Comparison of ENCODE assay signal across 8 cellular contexts in genomic region chr19:45016388-45017314, GRCh38. TPM values are rescaled to one million over a fixed set of nuclear protein-coding genes. Genes with fewer than 3 reads are reported as not detected.
DNase-seq lines count a peak whose midpoint lies in the region; ATAC-seq and TF ChIP-seq lines count a peak whose summit lies in the region.

No MANE protein-coding gene starts in this region.

- H3K4me1 Mint-ChIP-seq in activated T-helper 1 cell treated with anti-CD3 and anti-CD28 coated beads, Interleukin-12 subunit alpha, Interleukin-12 subunit beta, Interleukin-2, Interleukin-4 antibody, amounts not matched to agents 30 ng/mL and 10 ng/mL and 1 ng/mL, durations not matched to agents 14 hours and 24 hours and 36 hours (ENCODE audit: low read depth), result peaks cover 10% of the 10 kb centered on the region

- TF ChIP-seq POLR2A in ovary (IDR thresholded peaks at IDR 0.05), result no peak
- no peak for TF ChIP-seq POLR2A in upper lobe of left lung (IDR thresholded peaks at IDR 0.05)

- TF ChIP-seq EP300 in ovary (IDR thresholded peaks at IDR 0.05), result no peak
- TF ChIP-seq EP300 in upper lobe of left lung (IDR thresholded peaks at IDR 0.05), result no peak

- no peak overlapping the region for H3K4me3 ChIP-seq in ovary
- H3K4me3 ChIP-seq in upper lobe of left lung, result no peak overlapping the region

- H3K9me3 Mint-ChIP-seq in activated T-helper 1 cell treated with anti-CD3 and anti-CD28 coated beads, Interleukin-12 subunit alpha, Interleukin-12 subunit beta, Interleukin-2, Interleukin-4 antibody, amounts not matched to agents 30 ng/mL and 10 ng/mL and 1 ng/mL, durations not matched to agents 14 hours and 24 hours and 36 hours, result no peaks in the 10 kb centered on the region

- DNase-seq in Daoy (ENCODE audit: low read depth) (peak; percentile 67), HUDEP-2 (lab: John Stamatoyannopoulos, UW; ENCODE audit: unreplicated experiment in 76 of 76) (peak in 70 of 76 experiments; percentile 25 to 86 (median 66)), RPMI7951 (ENCODE audit: low read depth) (peak; percentile 76), fibroblast of the conjunctiva (ENCODE audit: low read depth) (peak; percentile 72), ovary (peak in 4 of 5 donors; percentile 47 to 62 (median 53)), upper lobe of left lung (peak in 1 of 2 donors; percentile 36)
- peak; percentile 42 for DNase-seq in activated T-helper 1 cell treated with anti-CD3 and anti-CD28 coated beads, Interleukin-12 subunit alpha, Interleukin-12 subunit beta, Interleukin-2, Interleukin-4 antibody, amounts not matched to agents 30 ng/mL and 10 ng/mL and 1 ng/mL, durations not matched to agents 14 hours and 24 hours and 36 hours (ENCODE audit: low spot score)

- no peaks in the 10 kb centered on the region for H3K9me3 ChIP-seq in ovary
- no peaks in the 10 kb centered on the region for H3K9me3 ChIP-seq in upper lobe of left lung

- peak overlapping the region; percentile 16 for H3K4me3 Mint-ChIP-seq in activated T-helper 1 cell treated with anti-CD3 and anti-CD28 coated beads, Interleukin-12 subunit alpha, Interleukin-12 subunit beta, Interleukin-2, Interleukin-4 antibody, amounts not matched to agents 30 ng/mL and 10 ng/mL and 1 ng/mL, durations not matched to agents 14 hours and 24 hours and 36 hours

- H3K4me1 ChIP-seq in ovary (ENCODE audit: insufficient read depth), result no peaks in the 10 kb centered on the region
- no peaks in the 10 kb centered on the region for H3K4me1 ChIP-seq in upper lobe of left lung

- H3K36me3 Mint-ChIP-seq in activated T-helper 1 cell treated with anti-CD3 and anti-CD28 coated beads, Interleukin-12 subunit alpha, Interleukin-12 subunit beta, Interleukin-2, Interleukin-4 antibody, amounts not matched to agents 30 ng/mL and 10 ng/mL and 1 ng/mL, durations not matched to agents 14 hours and 24 hours and 36 hours (ENCODE audit: low read depth), result peaks cover 20% of the 10 kb centered on the region

- TF ChIP-seq CTCF in ovary (IDR thresholded peaks at IDR 0.05), result peak in 1 of 3 donors; percentile 30
- peak; percentile 18 to 59 (median 46) for TF ChIP-seq CTCF in upper lobe of left lung (IDR thresholded peaks at IDR 0.05)

- H3K27me3 ChIP-seq in ovary (no peaks in the 10 kb centered on the region), upper lobe of left lung (no peaks in the 10 kb centered on the region)

- H3K27ac ChIP-seq in ovary (no peak overlapping the region), upper lobe of left lung (no peak overlapping the region)

- peak; percentile 77 for ATAC-seq in GM21381 (IDR thresholded peaks at IDR 0.05; ENCODE audit: unreplicated experiment)
- peak; percentile 34 to 81 for ATAC-seq in upper lobe of left lung (ENCODE audit: low FRiP score in 2 of 2)

- intact Hi-C loops in activated T-helper 1 cell treated with anti-CD3 and anti-CD28 coated beads, Interleukin-12 subunit alpha, Interleukin-12 subunit beta, Interleukin-2, Interleukin-4 antibody, amounts not matched to agents 30 ng/mL and 10 ng/mL and 1 ng/mL, durations not matched to agents 14 hours and 24 hours and 36 hours (cut with micrococcal nuclease), result loop anchor here (2.0 to 5.0 kb wide), 2 partner anchors 28 to 101 kb away; no protein-coding TSS in a partner anchor
- intact Hi-C loops in ovary (cut with DNase I), result no loop called here

- peak overlapping the region; percentile 84 for H3K27ac Mint-ChIP-seq in activated T-helper 1 cell treated with anti-CD3 and anti-CD28 coated beads, Interleukin-12 subunit alpha, Interleukin-12 subunit beta, Interleukin-2, Interleukin-4 antibody, amounts not matched to agents 30 ng/mL and 10 ng/mL and 1 ng/mL, durations not matched to agents 14 hours and 24 hours and 36 hours

- 59 to 60% (median 59%) methylated on average over 13 of the region's 13 CpGs for WGBS in ovary, 3 donors
- 61% methylated on average over 13 of the region's 13 CpGs for WGBS in upper lobe of left lung, 2 donors

- H3K27me3 Mint-ChIP-seq in activated T-helper 1 cell treated with anti-CD3 and anti-CD28 coated beads, Interleukin-12 subunit alpha, Interleukin-12 subunit beta, Interleukin-2, Interleukin-4 antibody, amounts not matched to agents 30 ng/mL and 10 ng/mL and 1 ng/mL, durations not matched to agents 14 hours and 24 hours and 36 hours (ENCODE audit: insufficient read depth), result no peaks in the 10 kb centered on the region

- H3K36me3 ChIP-seq in ovary, result no peaks in the 10 kb centered on the region
- peaks cover 0 to 49% (median 24%) of the 10 kb centered on the region in 4 donors for H3K36me3 ChIP-seq in upper lobe of left lung

RNA-seq across cellular contexts. Expression of gene RELB, which starts 15.4 kb away (rescaled TPM):
- 15.5 and 25.3 TPM in 2 replicates for total RNA-seq in Daoy (2014; rRNA removed; shearing (Covaris generic))
- total RNA-seq in RPMI7951 (2014; rRNA removed; shearing (Covaris generic)), result 7.2 and 9.9 TPM in 2 replicates
- 73.3 and 77.5 TPM in 2 replicates for total RNA-seq in activated T-helper 1 cell treated with anti-CD3 and anti-CD28 coated beads, Interleukin-12 subunit alpha, Interleukin-12 subunit beta, Interleukin-2, Interleukin-4 antibody, amounts not matched to agents 30 ng/mL and 10 ng/mL and 1 ng/mL, durations not matched to agents 14 hours and 24 hours and 36 hours
- total RNA-seq in ovary (10 to 100 TPM in 5 of 7 donors, 1 to 10 TPM in 2; 5.4 to 23.2 (median 10.4) TPM), upper lobe of left lung (10 to 100 TPM in 3 of 6 donors, 1 to 10 TPM in 3; 4.0 to 31.1 (median 18.1) TPM)
- polyA plus RNA-seq in ovary, result 1 to 10 TPM; 3.0 to 7.1 TPM

RNA-seq across cellular contexts. Expression of gene CLASRP, which starts 22.2 kb away (rescaled TPM):
- total RNA-seq in Daoy (2014; rRNA removed; shearing (Covaris generic)), result 61.6 and 80.7 TPM in 2 replicates
- 11.5 and 12.1 TPM in 2 replicates for total RNA-seq in RPMI7951 (2014; rRNA removed; shearing (Covaris generic))
- total RNA-seq in activated T-helper 1 cell treated with anti-CD3 and anti-CD28 coated beads, Interleukin-12 subunit alpha, Interleukin-12 subunit beta, Interleukin-2, Interleukin-4 antibody, amounts not matched to agents 30 ng/mL and 10 ng/mL and 1 ng/mL, durations not matched to agents 14 hours and 24 hours and 36 hours, result 106 and 116 TPM in 2 replicates
- total RNA-seq in ovary (100 to 1,000 TPM in 2 of 7 donors, 10 to 100 TPM in 5; 52.3 to 113 (median 80.3) TPM), upper lobe of left lung (100 to 1,000 TPM in 1 of 6 donors, 10 to 100 TPM in 5; 38.0 to 295 (median 71.6) TPM)
- polyA plus RNA-seq in ovary, result 10 to 100 TPM; 29.5 to 82.1 TPM

RNA-seq across cellular contexts. Expression of gene ZNF296, which starts 59.6 kb away (rescaled TPM):
- 0.06 TPM in 1 of 2 replicates, not detected in the other for total RNA-seq in Daoy (2014; rRNA removed; shearing (Covaris generic))
- total RNA-seq in RPMI7951 (2014; rRNA removed; shearing (Covaris generic)), result 0.48 and 0.59 TPM in 2 replicates
- total RNA-seq in activated T-helper 1 cell treated with anti-CD3 and anti-CD28 coated beads, Interleukin-12 subunit alpha, Interleukin-12 subunit beta, Interleukin-2, Interleukin-4 antibody, amounts not matched to agents 30 ng/mL and 10 ng/mL and 1 ng/mL, durations not matched to agents 14 hours and 24 hours and 36 hours, result 4.3 and 4.7 TPM in 2 replicates
- total RNA-seq in ovary (1 to 10 TPM in 1 of 7 donors, under 1 TPM in 6; 0.24 to 2.4 (median 0.52) TPM), upper lobe of left lung (1 to 10 TPM; 1.5 to 7.3 (median 2.4) TPM)
- under 1 TPM in 1 of 2 donors, not detected in 1; 0.29 TPM for polyA plus RNA-seq in ovary
